9 cellular contexts compared by ENCODE assay signal in the genomic region with DNA sequence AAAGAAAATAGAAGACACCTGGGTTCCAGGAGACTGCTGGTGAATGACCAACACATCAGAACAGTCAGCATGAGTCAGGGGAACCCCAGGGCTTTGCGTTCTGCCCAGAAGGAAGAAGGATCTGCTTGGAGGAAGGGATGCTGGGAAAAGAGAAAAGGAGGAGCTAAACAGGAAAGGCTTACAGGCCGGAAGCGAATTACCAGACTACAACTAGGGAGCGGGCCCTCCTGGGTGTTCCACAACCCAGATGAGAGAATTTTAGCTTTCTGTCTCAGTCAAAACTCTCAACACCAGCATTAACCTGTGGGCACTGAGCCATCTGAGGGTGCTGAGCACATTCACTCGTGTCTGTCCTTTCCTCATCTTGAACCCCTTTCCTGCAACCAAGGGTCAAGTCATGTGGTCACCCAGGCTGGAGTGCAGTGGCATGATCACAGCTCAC. TPM values are rescaled to one million over a fixed set of nuclear protein-coding genes. Genes with fewer than 3 reads are reported as not detected.
A peak's percentile ranks its signal among the peaks of the same experiment; 100 is the strongest.
DNase-seq lines count a peak whose midpoint lies in the region; FAIRE-seq and TF ChIP-seq lines count a peak whose summit lies in the region.
"Had no signal": no experiment of that assay in that cellular context is flagged by ENCODE, and none has a peak within 500 bp of the region (broad histone marks: within the 10 kb centered on the region; RNA-seq: fewer than 3 reads in every experiment).

No MANE protein-coding gene starts in this region.

- no peaks in the 10 kb centered on the region for H3K9me3 ChIP-seq in skeletal muscle satellite cell (replicated peaks; ENCODE audit: low read length)

- POLR2A ChIA-PET in GM10248 (lab: Yijun Ruan, JAX): interaction anchor here (0.6 to 1.3 kb wide), 4 partner anchors 9 to 107 kb away, joined by 3 read pairs; no protein-coding TSS in a partner anchor

- DNase-seq in GM10248 (ENCODE audit: extremely low spot score) (peak; percentile 41), RCC 7860 (ENCODE audit: low spot score) (peak; percentile 98), epithelial cell of proximal tubule (ENCODE audit: low read depth) (peak; percentile 71), NCI-H1417 (lab: John Stamatoyannopoulos, UW) (no peak), NCI-H1092 (lab: John Stamatoyannopoulos, UW) (no peak), NCI-H1436 (lab: John Stamatoyannopoulos, UW) (no peak)
- no peak for DNase-seq in stimulated activated CD4-positive, alpha-beta T cell treated with anti-CD3 and anti-CD28 coated beads, Interleukin-12 subunit alpha, Interleukin-12 subunit beta, amount 100 ng/mL, for 4 hours
- DNase-seq: NCI-H2081 had no signal

- H3K4me3 ChIP-seq in epithelial cell of proximal tubule (ENCODE audit: low read depth, low read length) (no peak overlapping the region), skeletal muscle satellite cell (ENCODE audit: low read length) (no peak overlapping the region)

- peak; percentile 93 for FAIRE-seq in RCC 7860 (lab: Jason Lieb, UNC)

- no peak overlapping the region for H3K9ac ChIP-seq in skeletal muscle satellite cell (ENCODE audit: low read depth, low read length)

- peaks cover 83% of the 10 kb centered on the region for H3K36me3 ChIP-seq in skeletal muscle satellite cell (ENCODE audit: insufficient read depth, low read length)

- H3K27me3 ChIP-seq in skeletal muscle satellite cell (ENCODE audit: control insufficient read depth, insufficient read depth, low read length): no peaks in the 10 kb centered on the region

- peak overlapping the region; percentile 67 for H3K4me2 ChIP-seq in skeletal muscle satellite cell (ENCODE audit: low read length)

- peaks cover 96% of the 10 kb centered on the region for H3K4me1 ChIP-seq in skeletal muscle satellite cell (ENCODE audit: control insufficient read depth, insufficient read depth, low read length)

- CTCF ChIA-PET in GM10248 (lab: Yijun Ruan, JAX): interaction anchor here (1.1 to 3.9 kb wide), 8 partner anchors 8 to 239 kb away, joined by 3 to 20 read pairs (median 6); no protein-coding TSS in a partner anchor

- TF ChIP-seq CTCF in GM10248 (IDR thresholded peaks at IDR 0.05; ENCODE audit: control extremely low read depth, extremely low read depth, low read depth, missing control alignments): no peak
- no peak for TF ChIP-seq CTCF in epithelial cell of proximal tubule (conservative IDR thresholded peaks at IDR 0.05; ENCODE audit: low read depth, low read length)

RNA-seq across cellular contexts. Expression of gene CDC42EP3, which starts 19.2 kb away (rescaled TPM):
- 30.0 and 40.9 TPM in 2 replicates for total RNA-seq in epithelial cell of proximal tubule
- total RNA-seq in skeletal muscle satellite cell (2012; rRNA removed): 4.6 and 14.9 TPM in 2 replicates

Comparison
In these comparisons a context has a peak if more than half of its experiments do, and no peak if none do; other contexts are left out.
1. DNase-seq: peak in GM10248 (single experiment), RCC 7860 (single experiment) and epithelial cell of proximal tubule (single experiment); none in stimulated activated CD4-positive, alpha-beta T cell treated with anti-CD3 and anti-CD28 coated beads, Interleukin-12 subunit alpha, Interleukin-12 subunit beta, amount 100 ng/mL, for 4 hours (single experiment), NCI-H1417 (0 of 3), NCI-H1092 (single experiment) and NCI-H1436 (single experiment).